ENCODE assay signal across 13 cellular contexts in genomic region chr5:171391996-171392577, GRCh38. TPM values are rescaled to one million over a fixed set of nuclear protein-coding genes. Genes with fewer than 3 reads are reported as not detected.
DNase-seq lines count a peak whose midpoint lies in the region; ATAC-seq lines count a peak whose summit lies in the region.
"Had no signal": no experiment of that assay in that cellular context is flagged by ENCODE, and none has a peak within 500 bp of the region (broad histone marks: within the 10 kb centered on the region; RNA-seq: fewer than 3 reads in every experiment).

No MANE protein-coding gene starts in this region.

- no peaks in the 10 kb centered on the region for H3K9me3 Mint-ChIP-seq in activated naive CD4-positive, alpha-beta T cell treated with anti-CD3 and anti-CD28 coated beads, Interleukin-2, amount 50 U/mL, for 24 hours
- H3K9me3 Mint-ChIP-seq in activated naive CD8-positive, alpha-beta T cell treated with anti-CD3 and anti-CD28 coated beads, Interleukin-2, amount 50 U/mL, for 24 hours = no peaks in the 10 kb centered on the region
- no peaks in the 10 kb centered on the region for H3K9me3 Mint-ChIP-seq in stimulated activated effector memory CD8-positive, alpha-beta T cell treated with anti-CD3 and anti-CD28 coated beads, Interleukin-12 subunit alpha, Interleukin-12 subunit beta, amount 100 ng/mL, for 72 hours

- peak overlapping the region; percentile 94 for H3K27ac Mint-ChIP-seq in activated naive CD4-positive, alpha-beta T cell treated with anti-CD3 and anti-CD28 coated beads, Interleukin-2, amount 50 U/mL, for 24 hours
- peak overlapping the region; percentile 100 for H3K27ac Mint-ChIP-seq in activated naive CD8-positive, alpha-beta T cell treated with anti-CD3 and anti-CD28 coated beads, Interleukin-2, amount 50 U/mL, for 24 hours
- H3K27ac Mint-ChIP-seq in stimulated activated effector memory CD8-positive, alpha-beta T cell treated with anti-CD3 and anti-CD28 coated beads, Interleukin-12 subunit alpha, Interleukin-12 subunit beta, amount 100 ng/mL, for 72 hours = peak overlapping the region; percentile 99

- no peak for ATAC-seq in activated naive CD8-positive, alpha-beta T cell treated with anti-CD3 and anti-CD28 coated beads, Interleukin-2, amount 50 U/mL, for 24 hours
- ATAC-seq in stimulated activated effector memory CD8-positive, alpha-beta T cell treated with anti-CD3 and anti-CD28 coated beads, Interleukin-12 subunit alpha, Interleukin-12 subunit beta, amount 100 ng/mL, for 72 hours = no peak
- ATAC-seq in HG03469 (IDR thresholded peaks at IDR 0.05; ENCODE audit: unreplicated experiment) = no peak

- H3K4me3 ChIP-seq in MG63 = peak overlapping the region; percentile 96
- H3K4me3 ChIP-seq: adrenal gland had no signal

- H3K36me3 Mint-ChIP-seq in activated naive CD4-positive, alpha-beta T cell treated with anti-CD3 and anti-CD28 coated beads, Interleukin-2, amount 50 U/mL, for 24 hours = peaks cover 55% of the 10 kb centered on the region
- H3K36me3 Mint-ChIP-seq in activated naive CD8-positive, alpha-beta T cell treated with anti-CD3 and anti-CD28 coated beads, Interleukin-2, amount 50 U/mL, for 24 hours (ENCODE audit: low read depth) = peaks cover 94% of the 10 kb centered on the region
- peaks cover 100% of the 10 kb centered on the region for H3K36me3 Mint-ChIP-seq in stimulated activated effector memory CD8-positive, alpha-beta T cell treated with anti-CD3 and anti-CD28 coated beads, Interleukin-12 subunit alpha, Interleukin-12 subunit beta, amount 100 ng/mL, for 72 hours

- H3K9me3 ChIP-seq in MG63 = no peaks in the 10 kb centered on the region
- H3K9me3 ChIP-seq: adrenal gland had no signal

- peaks cover 94% of the 10 kb centered on the region for H3K36me3 ChIP-seq in MG63

- H3K27me3 Mint-ChIP-seq in activated naive CD4-positive, alpha-beta T cell treated with anti-CD3 and anti-CD28 coated beads, Interleukin-2, amount 50 U/mL, for 24 hours = no peaks in the 10 kb centered on the region
- peaks cover 11% of the 10 kb centered on the region for H3K27me3 Mint-ChIP-seq in activated naive CD8-positive, alpha-beta T cell treated with anti-CD3 and anti-CD28 coated beads, Interleukin-2, amount 50 U/mL, for 24 hours

- peak overlapping the region; percentile 98 for H3K4me3 Mint-ChIP-seq in activated naive CD4-positive, alpha-beta T cell treated with anti-CD3 and anti-CD28 coated beads, Interleukin-2, amount 50 U/mL, for 24 hours
- H3K4me3 Mint-ChIP-seq in activated naive CD8-positive, alpha-beta T cell treated with anti-CD3 and anti-CD28 coated beads, Interleukin-2, amount 50 U/mL, for 24 hours = peak overlapping the region; percentile 98
- peak overlapping the region; percentile 89 for H3K4me3 Mint-ChIP-seq in stimulated activated effector memory CD8-positive, alpha-beta T cell treated with anti-CD3 and anti-CD28 coated beads, Interleukin-12 subunit alpha, Interleukin-12 subunit beta, amount 100 ng/mL, for 72 hours

- no peak for DNase-seq in activated naive CD4-positive, alpha-beta T cell (lab: John Stamatoyannopoulos, UW)
- DNase-seq in MG63 (no peak), SIG-M5 treated with dmso at 0.1 percent for 504 hours (lab: John Stamatoyannopoulos, UW; ENCODE audit: unreplicated experiment) (no peak), NCI-H345 treated with DMSO at 0.1 percent for 48 hours (lab: John Stamatoyannopoulos, UW; ENCODE audit: unreplicated experiment) (no peak)
- no peak for DNase-seq in activated naive CD8-positive, alpha-beta T cell treated with anti-CD3 and anti-CD28 coated beads, Interleukin-2, amount 50 U/mL, for 24 hours
- DNase-seq in stimulated activated effector memory CD8-positive, alpha-beta T cell treated with anti-CD3 and anti-CD28 coated beads, Interleukin-12 subunit alpha, Interleukin-12 subunit beta, amount 100 ng/mL, for 72 hours (ENCODE audit: low spot score in 2 of 2) = no peak
- DNase-seq: activated CD4-positive, alpha-beta T cell treated with anti-CD3 and anti-CD28 coated beads for 1 hour; adrenal gland; dermis blood vessel endothelial cell; NCI-H187; stimulated activated CD4-positive, alpha-beta T cell treated with anti-CD3 and anti-CD28 coated beads, Interleukin-1b, Interleukin-23, amount 100 ng/mL, for 48 hours had no signal

- H3K27me3 ChIP-seq in MG63 = no peaks in the 10 kb centered on the region
- H3K27me3 ChIP-seq: adrenal gland had no signal

- H3K4me1 Mint-ChIP-seq in activated naive CD4-positive, alpha-beta T cell treated with anti-CD3 and anti-CD28 coated beads, Interleukin-2, amount 50 U/mL, for 24 hours = peaks cover 53% of the 10 kb centered on the region
- H3K4me1 Mint-ChIP-seq in activated naive CD8-positive, alpha-beta T cell treated with anti-CD3 and anti-CD28 coated beads, Interleukin-2, amount 50 U/mL, for 24 hours = peaks cover 78% of the 10 kb centered on the region
- H3K4me1 Mint-ChIP-seq in stimulated activated effector memory CD8-positive, alpha-beta T cell treated with anti-CD3 and anti-CD28 coated beads, Interleukin-12 subunit alpha, Interleukin-12 subunit beta, amount 100 ng/mL, for 72 hours = peaks cover 82% of the 10 kb centered on the region

RNA-seq across cellular contexts. Expression of gene NPM1, which starts 4.4 kb away (rescaled TPM):
- 3,857 and 4,723 TPM in 2 replicates for total RNA-seq in MG63 (2014; rRNA removed; shearing (Covaris generic); ENCODE audit: low replicate concordance)

RNA-seq across cellular contexts. Expression of gene FGF18, which starts 27.4 kb away (rescaled TPM):
- total RNA-seq in MG63 (2014; rRNA removed; shearing (Covaris generic); ENCODE audit: low replicate concordance) = 7.8 and 11.2 TPM in 2 replicates
- total RNA-seq: dermis blood vessel endothelial cell had no signal
